17 cellular contexts compared by ENCODE assay signal in genomic region chr4:24999392-25000104, GRCh38. TPM values are rescaled to one million over a fixed set of nuclear protein-coding genes. Genes with fewer than 3 reads are reported as not detected.
DNase-seq lines count a peak whose midpoint lies in the region; TF ChIP-seq lines count a peak whose summit lies in the region.
"Had no signal": no experiment of that assay in that cellular context is flagged by ENCODE, and none has a peak within 500 bp of the region (broad histone marks: within the 10 kb centered on the region; RNA-seq: fewer than 3 reads in every experiment).

No MANE protein-coding gene starts in this region.

- H2AK5ac ChIP-seq in neuronal stem cell (ENCODE audit: low read depth, low read length): no peak overlapping the region

- no peak for TF ChIP-seq POLR2A in thyroid gland (IDR thresholded peaks at IDR 0.05)

- H3K4me2 ChIP-seq in neuronal stem cell (ENCODE audit: insufficient read depth, low read length, poor library complexity, severe bottlenecking): no peak overlapping the region

- WGBS in neuronal stem cell (ENCODE audit: extremely low coverage in 2 of 2, insufficient read length in 2 of 2, insufficient replicate concordance in 1 of 2), 2 donors: no CpG with 5 or more reads among the region's 8 CpGs
- 48 to 53% methylated on average over 8 of the region's 8 CpGs for WGBS in thyroid gland, 2 donors

- no peak overlapping the region for H3K9ac ChIP-seq in neuronal stem cell (ENCODE audit: low read depth, low read length, poor library complexity)

- no peak overlapping the region for H3K14ac ChIP-seq in neuronal stem cell (ENCODE audit: low read length)

- no peak overlapping the region for H3K27ac ChIP-seq in neuronal stem cell (replicated peaks; ENCODE audit: low read length)
- H3K27ac ChIP-seq in WERI-Rb-1: no peak overlapping the region
- no peak overlapping the region for H3K27ac ChIP-seq in thyroid gland
- H3K27ac ChIP-seq: ascending aorta, C4-2B, skin epidermis had no signal

- no peak overlapping the region for H3K23ac ChIP-seq in neuronal stem cell (ENCODE audit: low read depth, low read length, poor library complexity)

- TF ChIP-seq CTCF in fibroblast of villous mesenchyme (IDR thresholded peaks at IDR 0.05; ENCODE audit: insufficient read depth, low read depth, low read length): no peak
- no peak for TF ChIP-seq CTCF in WERI-Rb-1 (IDR thresholded peaks at IDR 0.05; ENCODE audit: low read depth, low read length)
- no peak for TF ChIP-seq CTCF in thyroid gland (IDR thresholded peaks at IDR 0.05)

- no peak overlapping the region for H2BK12ac ChIP-seq in neuronal stem cell (ENCODE audit: low read length)

- H2AFZ ChIP-seq in neuronal stem cell (ENCODE audit: low read length): peak overlapping the region; percentile 1

- no peak overlapping the region for H4K91ac ChIP-seq in neuronal stem cell (ENCODE audit: low read depth, low read length, poor library complexity)

- H3K4me1 ChIP-seq in neuronal stem cell (ENCODE audit: control insufficient read depth in 2 of 2, insufficient read depth in 1 of 2, low read depth in 1 of 2, low read length in 2 of 2) (peaks cover 0 to 7% of the 10 kb centered on the region in 2 donors), thyroid gland (no peaks in the 10 kb centered on the region)
- H3K4me1 ChIP-seq: ascending aorta had no signal

- no peaks in the 10 kb centered on the region for H3K79me1 ChIP-seq in neuronal stem cell (ENCODE audit: low read depth, low read length)

- H2BK15ac ChIP-seq in neuronal stem cell (ENCODE audit: low read length): no peak overlapping the region

- H3K4ac ChIP-seq in neuronal stem cell (ENCODE audit: low read length): no peak overlapping the region

- no peak overlapping the region for H3K4me3 ChIP-seq in fibroblast of villous mesenchyme (ENCODE audit: low read depth, low read length)
- H3K4me3 ChIP-seq in neuronal stem cell (ENCODE audit: low read length in 2 of 2): no peak overlapping the region
- no peak overlapping the region for H3K4me3 ChIP-seq in WERI-Rb-1 (ENCODE audit: low read depth, low read length)
- no peak overlapping the region for H3K4me3 ChIP-seq in thyroid gland (replicated peaks in 1 of 3)
- H3K4me3 ChIP-seq: ascending aorta, skin epidermis had no signal

- intact Hi-C loops in thyroid gland (cut with DNase I): no loop called here

- H3K9me3 ChIP-seq in neuronal stem cell (replicated peaks in 1 of 2; ENCODE audit: control insufficient read depth in 2 of 2, insufficient read depth in 1 of 2, low read depth in 1 of 2, low read length in 2 of 2) (peaks cover 0 to 6% of the 10 kb centered on the region in 2 donors), WERI-Rb-1 (ENCODE audit: severe bottlenecking) (no peaks in the 10 kb centered on the region), thyroid gland (no peaks in the 10 kb centered on the region)
- H3K9me3 ChIP-seq: ascending aorta had no signal

- H4K8ac ChIP-seq in neuronal stem cell (ENCODE audit: low read depth, low read length): no peak overlapping the region

- H3K18ac ChIP-seq in neuronal stem cell (ENCODE audit: low read length): no peak overlapping the region

- no peak overlapping the region for H2BK5ac ChIP-seq in neuronal stem cell (ENCODE audit: low read length)

- H3K27me3 ChIP-seq in neuronal stem cell (ENCODE audit: control insufficient read depth in 3 of 3, insufficient read depth in 3 of 3, low read depth in 1 of 3, low read length in 3 of 3) (peaks cover 0 to 4% (median 0%) of the 10 kb centered on the region in 3 experiments), WERI-Rb-1 (ENCODE audit: insufficient read depth, low read depth, severe bottlenecking) (no peaks in the 10 kb centered on the region), thyroid gland (no peaks in the 10 kb centered on the region)
- H3K27me3 ChIP-seq: ascending aorta had no signal

- peak; percentile 11 for DNase-seq in EH (ENCODE audit: low read depth)
- DNase-seq in MV-4-11 (lab: John Stamatoyannopoulos, UW): peak; percentile 48
- peak; percentile 26 for DNase-seq in fibroblast of villous mesenchyme (ENCODE audit: low read depth)
- DNase-seq in neuronal stem cell (ENCODE audit: low spot score): no peak
- DNase-seq in activated CD4-positive, alpha-beta T cell treated with anti-CD3 and anti-CD28 coated beads, Interleukin-2, amount 50 U/mL, for 1 hour: no peak
- DNase-seq in WERI-Rb-1: no peak
- no peak for DNase-seq in thyroid gland
- DNase-seq: activated CD8-positive, alpha-beta T cell treated with anti-CD3 and anti-CD28 coated beads for 36 hours; NCI-H1048; NCI-H82; SIG-M5; stimulated activated naive CD4-positive, alpha-beta T cell had no signal

- no peak overlapping the region for H2BK120ac ChIP-seq in neuronal stem cell (ENCODE audit: low read depth, low read length)

- H3K36me3 ChIP-seq in neuronal stem cell (replicated peaks in 1 of 2; ENCODE audit: control insufficient read depth in 2 of 2, insufficient read depth in 2 of 2, low read length in 2 of 2) (no peaks in the 10 kb centered on the region), WERI-Rb-1 (no peaks in the 10 kb centered on the region), thyroid gland (no peaks in the 10 kb centered on the region)
- H3K36me3 ChIP-seq: ascending aorta had no signal

RNA-seq across cellular contexts. Expression of gene LGI2, which starts 31.2 kb away (rescaled TPM):
- total RNA-seq in fibroblast of villous mesenchyme (not detected in 2 replicates), thyroid gland (1 to 10 TPM in 3 of 4 donors, under 1 TPM in 1; 0.45 to 3.7 (median 2.2) TPM)
- 1.9 TPM for polyA plus RNA-seq in neuronal stem cell (2013, experiment 1 of 2)
- 2.0 TPM for polyA plus RNA-seq in neuronal stem cell (2013, experiment 2 of 2)
- total RNA-seq: activated CD8-positive, alpha-beta T cell treated with anti-CD3 and anti-CD28 coated beads for 36 hours; activated T-helper 17 cell treated with anti-CD3 and anti-CD28 coated beads, Interleukin-2, amount 50 U/mL, for 72 hours; lung microvascular endothelial cell had no signal

Comparison
In these comparisons a context has a peak if more than half of its experiments do, and no peak if none do; other contexts are left out.
1. DNase-seq: peak in EH (single experiment), MV-4-11 (single experiment) and fibroblast of villous mesenchyme (single experiment); none in neuronal stem cell (single experiment), activated CD4-positive, alpha-beta T cell treated with anti-CD3 and anti-CD28 coated beads, Interleukin-2, amount 50 U/mL, for 1 hour (single experiment), WERI-Rb-1 (single experiment) and thyroid gland (0 of 2).